ENCODE assay signal across 1 cellular context in genomic region chr3:193897791-193898190, GRCh38.
TF ChIP-seq lines count a peak whose summit lies in the region.

No MANE protein-coding gene starts in this region.

TF ChIP-seq in WTC11, 78 proteins besides CTCF, POLR2A, EP300 and RAD21 (continued from another document):
- TF ChIP-seq, protein P1, sequence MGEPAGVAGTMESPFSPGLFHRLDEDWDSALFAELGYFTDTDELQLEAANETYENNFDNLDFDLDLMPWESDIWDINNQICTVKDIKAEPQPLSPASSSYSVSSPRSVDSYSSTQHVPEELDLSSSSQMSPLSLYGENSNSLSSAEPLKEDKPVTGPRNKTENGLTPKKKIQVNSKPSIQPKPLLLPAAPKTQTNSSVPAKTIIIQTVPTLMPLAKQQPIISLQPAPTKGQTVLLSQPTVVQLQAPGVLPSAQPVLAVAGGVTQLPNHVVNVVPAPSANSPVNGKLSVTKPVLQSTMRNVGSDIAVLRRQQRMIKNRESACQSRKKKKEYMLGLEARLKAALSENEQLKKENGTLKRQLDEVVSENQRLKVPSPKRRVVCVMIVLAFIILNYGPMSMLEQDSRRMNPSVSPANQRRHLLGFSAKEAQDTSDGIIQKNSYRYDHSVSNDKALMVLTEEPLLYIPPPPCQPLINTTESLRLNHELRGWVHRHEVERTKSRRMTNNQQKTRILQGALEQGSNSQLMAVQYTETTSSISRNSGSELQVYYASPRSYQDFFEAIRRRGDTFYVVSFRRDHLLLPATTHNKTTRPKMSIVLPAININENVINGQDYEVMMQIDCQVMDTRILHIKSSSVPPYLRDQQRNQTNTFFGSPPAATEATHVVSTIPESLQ (CRISPR knock-in tag; IDR thresholded peaks at IDR 0.05), result no peak
- TF ChIP-seq MYBL2 (CRISPR knock-in tag; IDR thresholded peaks at IDR 0.05) (no peak), NR2C2 (CRISPR knock-in tag; IDR thresholded peaks at IDR 0.05) (no peak), SOX15 (CRISPR knock-in tag; IDR thresholded peaks at IDR 0.05) (no peak), E2F1 (CRISPR knock-in tag; IDR thresholded peaks at IDR 0.05) (no peak), ZNF416 (CRISPR knock-in tag; IDR thresholded peaks at IDR 0.05) (no peak), SMAD3 (CRISPR knock-in tag; IDR thresholded peaks at IDR 0.05; ENCODE audit: borderline replicate concordance) (no peak), ZNF219 (CRISPR knock-in tag; IDR thresholded peaks at IDR 0.05; ENCODE audit: borderline replicate concordance) (no peak)
- TF ChIP-seq, protein P2, sequence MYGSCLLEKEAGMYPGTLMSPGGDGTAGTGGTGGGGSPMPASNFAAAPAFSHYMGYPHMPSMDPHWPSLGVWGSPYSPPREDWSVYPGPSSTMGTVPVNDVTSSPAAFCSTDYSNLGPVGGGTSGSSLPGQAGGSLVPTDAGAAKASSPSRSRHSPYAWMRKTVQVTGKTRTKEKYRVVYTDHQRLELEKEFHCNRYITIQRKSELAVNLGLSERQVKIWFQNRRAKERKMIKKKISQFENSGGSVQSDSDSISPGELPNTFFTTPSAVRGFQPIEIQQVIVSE (CRISPR knock-in tag; IDR thresholded peaks at IDR 0.05; ENCODE audit: borderline replicate concordance), result no peak
- TF ChIP-seq, protein P3, sequence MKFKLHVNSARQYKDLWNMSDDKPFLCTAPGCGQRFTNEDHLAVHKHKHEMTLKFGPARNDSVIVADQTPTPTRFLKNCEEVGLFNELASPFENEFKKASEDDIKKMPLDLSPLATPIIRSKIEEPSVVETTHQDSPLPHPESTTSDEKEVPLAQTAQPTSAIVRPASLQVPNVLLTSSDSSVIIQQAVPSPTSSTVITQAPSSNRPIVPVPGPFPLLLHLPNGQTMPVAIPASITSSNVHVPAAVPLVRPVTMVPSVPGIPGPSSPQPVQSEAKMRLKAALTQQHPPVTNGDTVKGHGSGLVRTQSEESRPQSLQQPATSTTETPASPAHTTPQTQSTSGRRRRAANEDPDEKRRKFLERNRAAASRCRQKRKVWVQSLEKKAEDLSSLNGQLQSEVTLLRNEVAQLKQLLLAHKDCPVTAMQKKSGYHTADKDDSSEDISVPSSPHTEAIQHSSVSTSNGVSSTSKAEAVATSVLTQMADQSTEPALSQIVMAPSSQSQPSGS (CRISPR knock-in tag; IDR thresholded peaks at IDR 0.05; ENCODE audit: borderline replicate concordance, low read depth), result no peak
- TF ChIP-seq, protein P4, sequence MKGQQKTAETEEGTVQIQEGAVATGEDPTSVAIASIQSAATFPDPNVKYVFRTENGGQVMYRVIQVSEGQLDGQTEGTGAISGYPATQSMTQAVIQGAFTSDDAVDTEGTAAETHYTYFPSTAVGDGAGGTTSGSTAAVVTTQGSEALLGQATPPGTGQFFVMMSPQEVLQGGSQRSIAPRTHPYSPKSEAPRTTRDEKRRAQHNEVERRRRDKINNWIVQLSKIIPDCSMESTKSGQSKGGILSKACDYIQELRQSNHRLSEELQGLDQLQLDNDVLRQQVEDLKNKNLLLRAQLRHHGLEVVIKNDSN (CRISPR knock-in tag; IDR thresholded peaks at IDR 0.05), result no peak
- TF ChIP-seq, protein P5, sequence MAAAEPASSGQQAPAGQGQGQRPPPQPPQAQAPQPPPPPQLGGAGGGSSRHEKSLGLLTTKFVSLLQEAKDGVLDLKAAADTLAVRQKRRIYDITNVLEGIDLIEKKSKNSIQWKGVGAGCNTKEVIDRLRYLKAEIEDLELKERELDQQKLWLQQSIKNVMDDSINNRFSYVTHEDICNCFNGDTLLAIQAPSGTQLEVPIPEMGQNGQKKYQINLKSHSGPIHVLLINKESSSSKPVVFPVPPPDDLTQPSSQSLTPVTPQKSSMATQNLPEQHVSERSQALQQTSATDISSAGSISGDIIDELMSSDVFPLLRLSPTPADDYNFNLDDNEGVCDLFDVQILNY (CRISPR knock-in tag; IDR thresholded peaks at IDR 0.05), result no peak
- TF ChIP-seq, protein P6, sequence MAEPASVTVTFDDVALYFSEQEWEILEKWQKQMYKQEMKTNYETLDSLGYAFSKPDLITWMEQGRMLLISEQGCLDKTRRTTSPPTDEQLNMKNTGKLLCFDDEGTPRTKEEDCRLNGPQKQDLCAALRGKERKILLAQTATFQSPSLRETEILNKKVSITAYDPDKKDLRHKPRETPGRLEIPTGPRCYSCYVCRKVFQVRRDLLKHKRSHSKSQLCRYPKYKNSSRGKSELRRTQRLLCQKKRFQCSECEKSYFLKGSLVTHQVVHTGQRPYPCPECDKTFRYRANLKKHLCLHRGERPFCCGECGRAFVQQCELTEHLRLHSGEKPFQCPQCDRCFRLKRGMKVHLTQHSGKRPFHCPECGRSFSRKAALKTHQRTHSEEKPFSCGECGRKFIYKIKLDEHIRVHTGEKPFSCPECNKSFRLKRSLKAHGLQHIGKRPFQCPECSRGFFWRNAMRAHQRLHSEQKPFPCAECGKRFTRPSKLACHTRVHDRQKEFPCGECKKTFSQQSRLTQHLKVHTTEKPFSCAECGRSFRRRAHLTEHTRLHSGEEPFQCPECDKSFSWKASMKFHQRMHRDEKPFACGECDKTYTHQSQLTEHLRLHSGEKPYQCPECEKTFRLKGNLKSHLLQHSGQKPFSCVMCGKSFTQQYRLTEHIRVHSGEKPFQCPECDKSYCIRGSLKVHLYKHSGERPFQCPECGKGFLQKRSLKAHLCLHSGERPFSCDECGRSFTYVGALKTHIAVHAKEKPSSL (CRISPR knock-in tag; conservative IDR thresholded peaks at IDR 0.05), result no peak
- TF ChIP-seq, protein P7, sequence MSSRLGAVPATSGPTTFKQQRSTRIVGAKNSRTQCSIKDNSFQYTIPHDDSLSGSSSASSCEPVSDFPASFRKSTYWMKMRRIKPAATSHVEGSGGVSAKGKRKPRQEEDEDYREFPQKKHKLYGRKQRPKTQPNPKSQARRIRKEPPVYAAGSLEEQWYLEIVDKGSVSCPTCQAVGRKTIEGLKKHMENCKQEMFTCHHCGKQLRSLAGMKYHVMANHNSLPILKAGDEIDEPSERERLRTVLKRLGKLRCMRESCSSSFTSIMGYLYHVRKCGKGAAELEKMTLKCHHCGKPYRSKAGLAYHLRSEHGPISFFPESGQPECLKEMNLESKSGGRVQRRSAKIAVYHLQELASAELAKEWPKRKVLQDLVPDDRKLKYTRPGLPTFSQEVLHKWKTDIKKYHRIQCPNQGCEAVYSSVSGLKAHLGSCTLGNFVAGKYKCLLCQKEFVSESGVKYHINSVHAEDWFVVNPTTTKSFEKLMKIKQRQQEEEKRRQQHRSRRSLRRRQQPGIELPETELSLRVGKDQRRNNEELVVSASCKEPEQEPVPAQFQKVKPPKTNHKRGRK (CRISPR knock-in tag; IDR thresholded peaks at IDR 0.05; ENCODE audit: borderline replicate concordance), result no peak
